Comparison of ENCODE assay signal across 12 cellular contexts in genomic region chr11:18891712-18892111, GRCh38. TPM values are rescaled to one million over a fixed set of nuclear protein-coding genes. Genes with fewer than 3 reads are reported as not detected.
"Had no signal": no experiment of that assay in that cellular context is flagged by ENCODE, and none has a peak within 500 bp of the region (broad histone marks: within the 10 kb centered on the region; RNA-seq: fewer than 3 reads in every experiment).

No MANE protein-coding gene starts in this region.

RNA-seq across cellular contexts. Expression of gene MRGPRX1, which starts 47.5 kb away (rescaled TPM):
- total RNA-seq: OCI-LY7, PC-3, PC-9, Peyer's patch, Right ventricle myocardium inferior, Right ventricle myocardium superior, RPMI7951, SJCRH30, SJSA1, SK-MEL-5, T-cell had no signal
- polyA plus RNA-seq: SK-N-SH had no signal
